24 cellular contexts compared by ENCODE assay signal in genomic region chr1:230272557-230272956, GRCh38.
DNase-seq lines count a peak whose midpoint lies in the region; ATAC-seq and TF ChIP-seq lines count a peak whose summit lies in the region.
"Had no signal": no experiment of that assay in that cellular context is flagged by ENCODE, and none has a peak within 500 bp of the region (broad histone marks: within the 10 kb centered on the region; RNA-seq: fewer than 3 reads in every experiment).

No MANE protein-coding gene starts in this region.

- no peaks in the 10 kb centered on the region for H3K27me3 Mint-ChIP-seq in CD8-positive, alpha-beta T cell (ENCODE audit: low read depth)
- no peaks in the 10 kb centered on the region for H3K27me3 Mint-ChIP-seq in activated naive CD8-positive, alpha-beta T cell

- no peak overlapping the region for H3K4me3 ChIP-seq in CD8-positive, alpha-beta T cell (ENCODE audit: low read depth, low read length)
- H3K4me3 ChIP-seq: body of pancreas, HAP-1, PC-9 had no signal

- DNase-seq in activated CD8-positive, alpha-beta memory T cell treated with anti-CD3 and anti-CD28 coated beads for 24 hours: peak; percentile 51
- DNase-seq in activated CD8-positive, alpha-beta memory T cell treated with anti-CD3 and anti-CD28 coated beads, Interleukin-2, amount 50 U/mL, for 4 hours: no peak
- DNase-seq in CD8-positive, alpha-beta T cell: no peak
- DNase-seq in posterior vena cava (ENCODE audit: low spot score): peak; percentile 25
- DNase-seq in NCI-H82 treated with DMSO at 0.1 percent for 48 hours (lab: John Stamatoyannopoulos, UW; ENCODE audit: unreplicated experiment): no peak
- no peak for DNase-seq in COR-L47 (lab: John Stamatoyannopoulos, UW)
- DNase-seq: activated CD4-positive, CD25-positive, alpha-beta regulatory T cell; DMS79 treated with DMSO at 0.1 percent for 48 hours; hypothalamus; immature natural killer cell; IMR-90; NCI-H1092 treated with DMSO at 0.1 percent for 48 hours; NCI-H187; NCI-H2171 treated with DMSO at 0.1 percent for 48 hours; NCI-H510A treated with DMSO at 0.1 percent for 48 hours; PC-9; SHP77; T1000; trophoblast cell had no signal

- H3K4me1 ChIP-seq in CD8-positive, alpha-beta T cell (ENCODE audit: insufficient read depth, low read length): peaks cover 47% of the 10 kb centered on the region

- no peaks in the 10 kb centered on the region for H3K9me3 Mint-ChIP-seq in CD8-positive, alpha-beta T cell
- H3K9me3 Mint-ChIP-seq in activated naive CD8-positive, alpha-beta T cell (ENCODE audit: low read depth): no peaks in the 10 kb centered on the region
- H3K9me3 Mint-ChIP-seq: immature natural killer cell had no signal

- no peak for ATAC-seq in CD8-positive, alpha-beta T cell
- no peak for ATAC-seq in GM19463 (IDR thresholded peaks at IDR 0.05; ENCODE audit: unreplicated experiment)
- ATAC-seq: body of pancreas, left lobe of liver had no signal

- H3K9me3 ChIP-seq in CD8-positive, alpha-beta T cell (ENCODE audit: low read length): no peaks in the 10 kb centered on the region
- H3K9me3 ChIP-seq: body of pancreas, HAP-1 had no signal

- intact Hi-C loops in CD8-positive, alpha-beta T cell (cut with DNase I, micrococcal nuclease): loop anchor here in 1 of 2 experiments (10.0 kb wide), 1 partner anchor 68 kb away; no protein-coding TSS in a partner anchor
- intact Hi-C loops in posterior vena cava (cut with DNase I): no loop called here

- no peaks in the 10 kb centered on the region for H3K27me3 ChIP-seq in CD8-positive, alpha-beta T cell (ENCODE audit: insufficient read depth, low read length)
- H3K27me3 ChIP-seq: body of pancreas had no signal

- H3K4me3 Mint-ChIP-seq in CD8-positive, alpha-beta T cell: no peak overlapping the region
- no peak overlapping the region for H3K4me3 Mint-ChIP-seq in activated naive CD8-positive, alpha-beta T cell
- H3K4me3 Mint-ChIP-seq: immature natural killer cell had no signal

- POLR2A ChIA-PET in CD8-positive, alpha-beta T cell (lab: Charles Lee): no interaction called here

- peaks cover 64% of the 10 kb centered on the region for H3K4me1 Mint-ChIP-seq in CD8-positive, alpha-beta T cell (ENCODE audit: low read depth)
- H3K4me1 Mint-ChIP-seq in activated naive CD8-positive, alpha-beta T cell (ENCODE audit: low read depth): peaks cover 50% of the 10 kb centered on the region

- TF ChIP-seq CTCF in CD8-positive, alpha-beta T cell (IDR thresholded peaks at IDR 0.05): no peak

- peak overlapping the region; percentile 43 for H3K27ac Mint-ChIP-seq in CD8-positive, alpha-beta T cell
- peak overlapping the region; percentile 81 for H3K27ac Mint-ChIP-seq in activated naive CD8-positive, alpha-beta T cell

- CTCF ChIA-PET in CD8-positive, alpha-beta T cell (lab: Charles Lee): no interaction called here

- H3K36me3 ChIP-seq in CD8-positive, alpha-beta T cell (ENCODE audit: insufficient read depth, low read length): peaks cover 13% of the 10 kb centered on the region

- H3K27ac ChIP-seq in CD8-positive, alpha-beta T cell (ENCODE audit: low read depth, low read length): no peak overlapping the region
- H3K27ac ChIP-seq: PC-9 had no signal

- peaks cover 21% of the 10 kb centered on the region for H3K36me3 Mint-ChIP-seq in CD8-positive, alpha-beta T cell
- H3K36me3 Mint-ChIP-seq in activated naive CD8-positive, alpha-beta T cell: peaks cover 2% of the 10 kb centered on the region

Comparison
In these comparisons a context has a peak if more than half of its experiments do, and no peak if none do; other contexts are left out.
1. DNase-seq: peak in activated CD8-positive, alpha-beta memory T cell treated with anti-CD3 and anti-CD28 coated beads for 24 hours (single experiment) and posterior vena cava (single experiment); none in activated CD8-positive, alpha-beta memory T cell treated with anti-CD3 and anti-CD28 coated beads, Interleukin-2, amount 50 U/mL, for 4 hours (single experiment), CD8-positive, alpha-beta T cell (0 of 7), NCI-H82 treated with DMSO at 0.1 percent for 48 hours (single experiment) and COR-L47 (single experiment).